8 cellular contexts compared by ENCODE assay signal in the genomic region with DNA sequence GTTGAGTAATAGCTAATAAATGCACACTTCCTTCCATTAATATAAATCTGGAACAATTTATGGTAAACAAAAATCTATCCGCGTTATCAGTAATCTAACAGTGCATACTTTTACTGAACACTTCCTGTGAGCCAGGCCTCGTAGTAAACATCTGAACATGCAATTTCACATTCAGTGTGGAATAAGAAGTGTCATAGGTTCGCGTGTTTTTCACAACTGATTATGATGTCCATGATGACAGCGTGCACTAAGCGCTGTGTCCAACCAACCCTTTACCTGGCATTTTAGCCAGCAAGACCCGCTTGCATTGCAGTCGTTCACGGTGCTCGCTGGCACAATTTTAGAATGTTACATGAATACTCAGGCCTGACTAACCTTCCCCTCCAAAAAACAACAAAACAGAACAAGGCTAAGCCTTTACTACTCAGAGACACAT. TPM values are rescaled to one million over a fixed set of nuclear protein-coding genes. Genes with fewer than 3 reads are reported as not detected.
DNase-seq lines count a peak whose midpoint lies in the region; ATAC-seq and TF ChIP-seq lines count a peak whose summit lies in the region.

No MANE protein-coding gene starts in this region.

- H3K27ac Mint-ChIP-seq in natural killer cell, result peak overlapping the region; percentile 89 to 95

- H3K9ac ChIP-seq in BLaER1 (peak overlapping the region; percentile 59), colonic mucosa (ENCODE audit: low read depth in 2 of 2, low read length in 2 of 2) (peak overlapping the region; percentile 37 to 80)

- H3K4me3 ChIP-seq in BLaER1 (peak overlapping the region; percentile 85), colonic mucosa (peak overlapping the region; percentile 87)

- TF ChIP-seq CTCF in colonic mucosa (IDR thresholded peaks at IDR 0.05) (no peak), natural killer cell (IDR thresholded peaks at IDR 0.05) (no peak)

- no peaks in the 10 kb centered on the region for H3K27me3 Mint-ChIP-seq in natural killer cell (ENCODE audit: low read depth in 2 of 2)

- H3K9me3 ChIP-seq in BLaER1, result no peaks in the 10 kb centered on the region
- no peaks in the 10 kb centered on the region for H3K9me3 ChIP-seq in KOPT-K1 (ENCODE audit: insufficient read depth, low read length, poor library complexity, severe bottlenecking)
- H3K9me3 ChIP-seq in colonic mucosa, result no peaks in the 10 kb centered on the region

- no peaks in the 10 kb centered on the region for H3K36me3 Mint-ChIP-seq in natural killer cell

- H4K20me1 ChIP-seq in BLaER1, result peaks cover 28% of the 10 kb centered on the region

- H3K27me3 ChIP-seq in BLaER1, result peaks cover 5% of the 10 kb centered on the region; the same call in 1 of the 2 replicates
- no peaks in the 10 kb centered on the region for H3K27me3 ChIP-seq in colonic mucosa

- no peaks in the 10 kb centered on the region for H3K9me3 Mint-ChIP-seq in natural killer cell

- no peak for DNase-seq in colonic mucosa
- DNase-seq in natural killer cell, result no peak
- DNase-seq in KG1 (lab: John Stamatoyannopoulos, UW), result no peak
- no peak for DNase-seq in glomerular visceral epithelial cell (ENCODE audit: extremely low spot score)
- DNase-seq in DMS153 (lab: John Stamatoyannopoulos, UW), result no peak

- ATAC-seq in natural killer cell (peak in 1 of 3 donors; percentile 13), HG02623 (IDR thresholded peaks at IDR 0.05; ENCODE audit: unreplicated experiment) (no peak)

- H3K36me3 ChIP-seq in BLaER1 (peaks cover 17% of the 10 kb centered on the region), KOPT-K1 (ENCODE audit: insufficient read depth, low read length) (peaks cover 14% of the 10 kb centered on the region), colonic mucosa (no peaks in the 10 kb centered on the region)

- H3K4me3 Mint-ChIP-seq in natural killer cell, result peak overlapping the region; percentile 98

- no peak overlapping the region for H3K27ac ChIP-seq in BLaER1
- peak overlapping the region; percentile 73 for H3K27ac ChIP-seq in KOPT-K1 (ENCODE audit: low read depth, low read length, poor library complexity, severe bottlenecking)
- H3K27ac ChIP-seq in colonic mucosa, result peak overlapping the region; percentile 96

- peak overlapping the region; percentile 82 for H3K4me2 ChIP-seq in BLaER1

- H3K4me1 Mint-ChIP-seq in natural killer cell, result peaks cover 22 to 32% of the 10 kb centered on the region in 2 donors

- intact Hi-C loops in colonic mucosa (cut with DNase I), result loop anchor here (10.0 kb wide), 1 partner anchor 67 kb away; a partner anchor contains a TSS
- intact Hi-C loops in natural killer cell (cut with micrococcal nuclease), result no loop called here

- H3K4me1 ChIP-seq in BLaER1, result peaks cover 27% of the 10 kb centered on the region
- no peaks in the 10 kb centered on the region for H3K4me1 ChIP-seq in colonic mucosa

RNA-seq across cellular contexts. Expression of a gene that starts 2.1 kb away (rescaled TPM):
- total RNA-seq in colonic mucosa (10 to 100 TPM; 13.4 to 28.3 TPM), natural killer cell (10 to 100 TPM; 26.0 to 32.3 (median 28.9) TPM)
